14 cellular contexts compared by ENCODE assay signal in genomic region chr10:117364121-117364960, GRCh38. TPM values are rescaled to one million over a fixed set of nuclear protein-coding genes. Genes with fewer than 3 reads are reported as not detected.
A peak's percentile ranks its signal among the peaks of the same experiment; 100 is the strongest.
DNase-seq lines count a peak whose midpoint lies in the region; ATAC-seq, FAIRE-seq and TF ChIP-seq lines count a peak whose summit lies in the region.
"Had no signal": no experiment of that assay in that cellular context is flagged by ENCODE, and none has a peak within 500 bp of the region (broad histone marks: within the 10 kb centered on the region; RNA-seq: fewer than 3 reads in every experiment).

No MANE protein-coding gene starts in this region.

- TF ChIP-seq RAD21 in K562 (CRISPR knock-in tag; conservative IDR thresholded peaks at IDR 0.05 in 1 of 2, IDR thresholded peaks at IDR 0.05 in 1 of 2): no peak

- peaks cover 43 to 74% (median 62%) of the 10 kb centered on the region in 4 donors for H3K4me1 Mint-ChIP-seq in CD4-positive, CD25-positive, alpha-beta regulatory T cell
- H3K4me1 Mint-ChIP-seq in HFFc6 (ENCODE audit: low read depth): peaks cover 65% of the 10 kb centered on the region

- no peaks in the 10 kb centered on the region for H3K9me1 ChIP-seq in K562 (ENCODE audit: control insufficient read depth, insufficient read depth, low read length)

- H3K27ac Mint-ChIP-seq in CD4-positive, CD25-positive, alpha-beta regulatory T cell: peak overlapping the region in 2 of 3 donors; percentile 8 to 15
- peak overlapping the region; percentile 17; the same call in 1 of the 2 replicates for H3K27ac Mint-ChIP-seq in HFFc6

- ATAC-seq in CD4-positive, CD25-positive, alpha-beta regulatory T cell (ENCODE audit: low read depth in 2 of 2): no peak
- peak; percentile 68 for ATAC-seq in K562
- ATAC-seq in GM18858 (IDR thresholded peaks at IDR 0.05; ENCODE audit: unreplicated experiment): no peak
- ATAC-seq in GM19324 (IDR thresholded peaks at IDR 0.05; ENCODE audit: low FRiP score, unreplicated experiment): no peak
- ATAC-seq in GM21576 (IDR thresholded peaks at IDR 0.05; ENCODE audit: unreplicated experiment): no peak
- ATAC-seq: right cardiac atrium had no signal

- no peak overlapping the region for H3K4me3 ChIP-seq in CD4-positive, CD25-positive, alpha-beta regulatory T cell (ENCODE audit: low read depth, low read length)
- H3K4me3 ChIP-seq in K562: no peak overlapping the region
- H3K4me3 ChIP-seq in kidney (ENCODE audit: low read length in 2 of 2): peak overlapping the region; percentile 7 to 26

- intact Hi-C loops in K562 (cut with micrococcal nuclease) (no loop called here), kidney (cut with DNase I) (no loop called here)

- H3K4me1 ChIP-seq in CD4-positive, CD25-positive, alpha-beta regulatory T cell (ENCODE audit: control insufficient read depth, insufficient read depth, low read length, poor library complexity, severe bottlenecking): peaks cover 18% of the 10 kb centered on the region
- H3K4me1 ChIP-seq in K562 (replicated peaks in 1 of 2; ENCODE audit: control insufficient read depth in 2 of 2, insufficient read depth in 2 of 2, low read length in 2 of 2) (peaks cover 10 to 16% of the 10 kb centered on the region in 2 experiments; a peak in 4 of 5 replicates), kidney (ENCODE audit: control insufficient read depth in 1 of 2, insufficient read depth in 1 of 2, low read depth in 1 of 2, low read length in 2 of 2) (peaks cover 13 to 21% of the 10 kb centered on the region in 2 donors)

- BruUV-seq in K562 (replicated peaks; lab: Mats Ljungman, UMichigan): no TSS peak

- H3K27me3 Mint-ChIP-seq in CD4-positive, CD25-positive, alpha-beta regulatory T cell: no peaks in the 10 kb centered on the region
- no peaks in the 10 kb centered on the region for H3K27me3 Mint-ChIP-seq in HFFc6 (ENCODE audit: insufficient read depth)

- CTCF ChIA-PET in K562 (lab: Yijun Ruan, JAX; ENCODE audit: low intra/inter-chr PET ratio): no interaction called here

- no peak overlapping the region for H2AFZ ChIP-seq in K562 (ENCODE audit: low read depth, low read length)

- DNase-seq in CD4-positive, CD25-positive, alpha-beta regulatory T cell: no peak
- DNase-seq in HFFc6 (no peak), K562 (ENCODE audit: extremely low read depth in 1 of 4, low spot score in 3 of 4) (peak in 1 of 4 experiments; percentile 24), kidney (no peak), cerebellar nuclear complex (lab: John Stamatoyannopoulos, UW) (no peak)
- DNase-seq: activated T-cell treated with anti-CD3 and anti-CD28 coated beads, Interleukin-2, amount 50 U/mL, for 48 hours; head of caudate nucleus; NCI-H226; right cardiac atrium; Right ventricle myocardium superior had no signal

- no peaks in the 10 kb centered on the region for H3K9me3 ChIP-seq in CD4-positive, CD25-positive, alpha-beta regulatory T cell (ENCODE audit: control insufficient read depth in 2 of 2, low read length in 2 of 2)
- H3K9me3 ChIP-seq in K562 (replicated peaks; ENCODE audit: control insufficient read depth, insufficient read depth, low read depth, low read length): no peaks in the 10 kb centered on the region
- H3K9me3 ChIP-seq in kidney (ENCODE audit: control insufficient read depth in 1 of 2, low read length in 2 of 2): no peaks in the 10 kb centered on the region

- no peaks in the 10 kb centered on the region for H3K27me3 ChIP-seq in CD4-positive, CD25-positive, alpha-beta regulatory T cell (ENCODE audit: control insufficient read depth, insufficient read depth, low read length)
- no peaks in the 10 kb centered on the region for H3K27me3 ChIP-seq in K562 (ENCODE audit: control insufficient read depth in 2 of 2, insufficient read depth in 2 of 2, low read length in 2 of 2)

- H3K36me3 ChIP-seq in CD4-positive, CD25-positive, alpha-beta regulatory T cell (ENCODE audit: control insufficient read depth, insufficient read depth, low read length): no peaks in the 10 kb centered on the region
- H3K36me3 ChIP-seq in K562 (ENCODE audit: control insufficient read depth, insufficient read depth, low read length) (peaks cover 14% of the 10 kb centered on the region; the same call in 2 of the 3 replicates), kidney (ENCODE audit: control insufficient read depth in 1 of 2, insufficient read depth in 2 of 2, low read length in 2 of 2) (no peaks in the 10 kb centered on the region)

- POLR2A ChIA-PET in K562 (lab: Yijun Ruan, JAX): interaction anchor here (0.7 to 1.0 kb wide), 2 partner anchors 7 to 9 kb away, joined by 3 read pairs; no protein-coding TSS in a partner anchor

- H3K36me3 Mint-ChIP-seq in CD4-positive, CD25-positive, alpha-beta regulatory T cell: peaks cover 4% of the 10 kb centered on the region
- no peaks in the 10 kb centered on the region for H3K36me3 Mint-ChIP-seq in HFFc6 (ENCODE audit: low read depth)

- FAIRE-seq in K562 (lab: Jason Lieb, UNC) (peak; percentile 35), kidney (lab: Jason Lieb, UNC) (no peak)

- peak overlapping the region in 2 of 4 donors; percentile 7 to 13 for H3K4me3 Mint-ChIP-seq in CD4-positive, CD25-positive, alpha-beta regulatory T cell
- no peak overlapping the region for H3K4me3 Mint-ChIP-seq in HFFc6

- H3K4me2 ChIP-seq in K562 (ENCODE audit: insufficient read depth, low read length): no peak overlapping the region

- TF ChIP-seq POLR2A in K562 (conservative IDR thresholded peaks at IDR 0.05): no peak

- H3K9me3 Mint-ChIP-seq in CD4-positive, CD25-positive, alpha-beta regulatory T cell: no peaks in the 10 kb centered on the region
- no peaks in the 10 kb centered on the region for H3K9me3 Mint-ChIP-seq in HFFc6

- no peak for TF ChIP-seq EP300 in K562 (IDR thresholded peaks at IDR 0.05; ENCODE audit: low read length)

- 40% methylated on average over 4 of the region's 6 CpGs for WGBS in K562 (ENCODE audit: insufficient coverage, low coverage, missing lambda C conversion rate)

- H3K9ac ChIP-seq in K562 (ENCODE audit: insufficient read depth in 1 of 2, low read depth in 2 of 2, low read length in 2 of 2) (no peak overlapping the region), kidney (ENCODE audit: low read length in 2 of 2) (no peak overlapping the region)

- TF ChIP-seq CTCF in HFFc6 (IDR thresholded peaks at IDR 0.05): no peak
- no peak for TF ChIP-seq CTCF in K562 (IDR thresholded peaks at IDR 0.05 in 2 of 3, conservative IDR thresholded peaks at IDR 0.05 in 1 of 3; ENCODE audit: insufficient read depth in 2 of 3, low read depth in 1 of 3, low read length in 3 of 3)
- TF ChIP-seq CTCF in kidney (IDR thresholded peaks at IDR 0.05; ENCODE audit: borderline replicate concordance, extremely low read depth, insufficient read depth): no peak

- peaks cover 100% of the 10 kb centered on the region for H3K79me2 ChIP-seq in K562 (ENCODE audit: control insufficient read depth, insufficient read depth, low read length)

- peaks cover 23% of the 10 kb centered on the region for H4K20me1 ChIP-seq in K562 (replicated peaks; ENCODE audit: control insufficient read depth, insufficient read depth, low read length)

- no peak overlapping the region for H3K27ac ChIP-seq in CD4-positive, CD25-positive, alpha-beta regulatory T cell (ENCODE audit: insufficient read depth, low read length, poor library complexity, severe bottlenecking)
- H3K27ac ChIP-seq in K562 (ENCODE audit: extremely low read depth, low read depth, low read length) (no peak overlapping the region), kidney (ENCODE audit: low read depth in 2 of 2, low read length in 2 of 2) (peak overlapping the region; percentile 26 to 73)
- H3K27ac ChIP-seq: C4-2B had no signal

- in situ Hi-C loops in K562 (cut with MboI): no loop called here

RNA-seq across cellular contexts. Expression of gene PDZD8, which starts 10.9 kb away (rescaled TPM):
- total RNA-seq in CD4-positive, CD25-positive, alpha-beta regulatory T cell: 30.4 TPM
- 10 to 100 TPM in 1 of 4 donors, 1 to 10 TPM in 3; 3.1 to 11.2 (median 6.1) TPM for polyA plus RNA-seq in CD4-positive, CD25-positive, alpha-beta regulatory T cell
- 10 to 100 TPM; 29.9 to 32.5 (median 31.5) TPM for total RNA-seq in HFFc6 (2021; fragmentation: NEBNext Ultra II Directional; extraction: Animal tissue kit (Norgen Biotek cat#: 25700))
- total RNA-seq in K562 (2011; cell fraction: chromatin; rRNA removed; ENCODE audit: low replicate concordance): 26.6 and 71.2 TPM in 2 replicates
- 29.4 and 37.0 TPM in 2 replicates for total RNA-seq in K562 (2011; cell fraction: nucleolus; rRNA removed)
- 56.0 and 86.6 TPM in 2 replicates for total RNA-seq in K562 (2011; cell fraction: nucleoplasm; rRNA removed)
- 15.5 and 18.8 TPM in 2 replicates for total RNA-seq in K562 (2014; rRNA removed)
- 53.4 and 60.6 TPM in 2 replicates for total RNA-seq in K562 (2014; rRNA removed; fragmentation: Illumina TruSeq; extraction: Trizol)
- total RNA-seq in K562 (2015; rRNA removed; fragmentation: Illumina TruSeq; extraction: Trizol): 35.0 and 36.8 TPM in 2 replicates
- total RNA-seq in K562 (2021): 46.8 and 49.4 TPM in 2 replicates
- polyA plus RNA-seq in K562 (2011; rRNA removed): 32.3 and 41.9 TPM in 2 replicates
- polyA plus RNA-seq in K562 (2011; cell fraction: cytosol; rRNA removed): 8.0 and 17.4 TPM in 2 replicates
- 10.7 and 14.0 TPM in 2 replicates for polyA plus RNA-seq in K562 (2011; cell fraction: nucleus; rRNA removed)
- polyA plus RNA-seq in K562 (2012): 19.7 and 19.8 TPM in 2 replicates
- polyA plus RNA-seq in K562 (2014; fragmentation: Illumina TruSeq; extraction: Trizol): 45.2 and 52.5 TPM in 2 replicates
- polyA plus RNA-seq in K562 (2014; fragmentation: Nextera tagmentation; extraction: Ambion mirVana): 1 to 10 TPM; 5.5 to 5.9 TPM
- polyA plus RNA-seq in K562 (2014; rRNA removed): 16.7 and 19.8 TPM in 2 replicates
- 147 and 155 TPM in 2 replicates for polyA minus RNA-seq in K562 (2011; rRNA and poly(A)+ RNA removed)
- 51.4 and 65.1 TPM in 2 replicates for polyA minus RNA-seq in K562 (2011; cell fraction: cytosol; rRNA and poly(A)+ RNA removed)
- 16.8 and 31.1 TPM in 2 replicates for polyA minus RNA-seq in K562 (2011; cell fraction: nucleus; rRNA and poly(A)+ RNA removed)
- 41.9 TPM for total RNA-seq in kidney
- polyA plus RNA-seq in kidney (ENCODE audit: insufficient read depth, low read depth, low replicate concordance): 7.4 TPM

Comparison
In these comparisons a context has a peak if more than half of its experiments do, and no peak if none do; other contexts are left out.
1. H3K27ac ChIP-seq: peak in kidney (2 of 2); none in CD4-positive, CD25-positive, alpha-beta regulatory T cell (single experiment) and K562 (single experiment).
2. H3K4me3 ChIP-seq: peak in kidney (2 of 2); none in CD4-positive, CD25-positive, alpha-beta regulatory T cell (single experiment) and K562 (single experiment).